ENCODE assay signal across 15 cellular contexts in genomic region chr1:211596418-211597181, GRCh38. TPM values are rescaled to one million over a fixed set of nuclear protein-coding genes. Genes with fewer than 3 reads are reported as not detected.
DNase-seq lines count a peak whose midpoint lies in the region; ATAC-seq and TF ChIP-seq lines count a peak whose summit lies in the region.
"Had no signal": no experiment of that assay in that cellular context is flagged by ENCODE, and none has a peak within 500 bp of the region (broad histone marks: within the 10 kb centered on the region; RNA-seq: fewer than 3 reads in every experiment).

No MANE protein-coding gene starts in this region.

- dilution Hi-C loops in IMR-90 (cut with HindIII; ENCODE audit: low sequenced_read_pairs, unreplicated experiment), result no loop called here

- H3K14ac ChIP-seq in IMR-90 (replicated peaks; ENCODE audit: low read depth, low read length), result no peak overlapping the region

- no peak overlapping the region for H3K56ac ChIP-seq in IMR-90 (ENCODE audit: extremely low read depth, insufficient read depth, low read length)

- no peak overlapping the region; the same call in 1 of the 2 replicates for H3K23ac ChIP-seq in IMR-90 (ENCODE audit: low read depth, low read length)

- H3K79me1 ChIP-seq in IMR-90 (ENCODE audit: low read depth in 1 of 2, low read length in 2 of 2), result no peaks in the 10 kb centered on the region

- H3K4me1 ChIP-seq in IMR-90 (ENCODE audit: control insufficient read depth, insufficient read depth, low read length) (peaks cover 13% of the 10 kb centered on the region), left lung (peaks cover 0 to 26% of the 10 kb centered on the region in 2 donors), lower lobe of right lung (peaks cover 8% of the 10 kb centered on the region)
- H3K4me1 ChIP-seq: HAP-1 had no signal

- POLR2A ChIA-PET in IMR-90 (lab: Charles Lee; ENCODE audit: unreplicated experiment), result no interaction called here

- no peak overlapping the region for H3K27ac Mint-ChIP-seq in osteocyte (ENCODE audit: unreplicated experiment)
- H3K27ac Mint-ChIP-seq: CD8-positive, alpha-beta T cell had no signal

- no peak overlapping the region for H4K8ac ChIP-seq in IMR-90 (ENCODE audit: low read depth in 2 of 2, low read length in 2 of 2)

- H2AFZ ChIP-seq in IMR-90 (replicated peaks; ENCODE audit: low read length, poor library complexity), result no peak overlapping the region

- H3K4me3 ChIP-seq in IMR-90 (ENCODE audit: insufficient read depth, low read depth, low read length), result no peak overlapping the region
- H3K4me3 ChIP-seq in left lung, result no peak overlapping the region
- H3K4me3 ChIP-seq in lower lobe of right lung, result no peak overlapping the region
- H3K4me3 ChIP-seq: BLaER1, HAP-1 had no signal

- peaks cover 3% of the 10 kb centered on the region; the same call in 1 of the 2 replicates for H3K27me3 ChIP-seq in IMR-90 (ENCODE audit: control insufficient read depth, insufficient read depth, low read length)
- no peaks in the 10 kb centered on the region for H3K27me3 ChIP-seq in left lung
- no peaks in the 10 kb centered on the region for H3K27me3 ChIP-seq in lower lobe of right lung (ENCODE audit: low read depth)
- H3K27me3 ChIP-seq: BLaER1 had no signal

- ATAC-seq in IMR-90 (ENCODE audit: low read depth) (no peak), left lung (peak; percentile 76), lower lobe of right lung (peak; percentile 26 to 62), HG02798 (IDR thresholded peaks at IDR 0.05; ENCODE audit: poor library complexity, unreplicated experiment) (no peak), HG03439 (IDR thresholded peaks at IDR 0.05; ENCODE audit: unreplicated experiment) (no peak), HG03025 (IDR thresholded peaks at IDR 0.05; ENCODE audit: low FRiP score, unreplicated experiment) (no peak)

- no peak overlapping the region for H3K4me3 Mint-ChIP-seq in osteocyte (ENCODE audit: unreplicated experiment)
- H3K4me3 Mint-ChIP-seq: CD8-positive, alpha-beta T cell; IgD-negative memory B cell had no signal

- H4K20me1 ChIP-seq in IMR-90 (ENCODE audit: insufficient read depth, low read length), result no peaks in the 10 kb centered on the region
- H4K20me1 ChIP-seq: BLaER1 had no signal

- H4K91ac ChIP-seq in IMR-90 (ENCODE audit: insufficient read depth, low read depth, low read length), result peak overlapping the region; percentile 25

- no peaks in the 10 kb centered on the region for H3K36me3 Mint-ChIP-seq in osteocyte (ENCODE audit: unreplicated experiment)
- H3K36me3 Mint-ChIP-seq: CD8-positive, alpha-beta T cell had no signal

- H3K4me1 Mint-ChIP-seq in osteocyte (ENCODE audit: unreplicated experiment), result peaks cover 12% of the 10 kb centered on the region

- H2BK120ac ChIP-seq in IMR-90 (ENCODE audit: low read depth, low read length), result peak overlapping the region; percentile 45

- BruUV-seq in IMR-90 (replicated peaks; lab: Mats Ljungman, UMichigan), result no TSS peak

- H3K9ac ChIP-seq in IMR-90 (ENCODE audit: low read depth, low read length), result no peak overlapping the region
- H3K9ac ChIP-seq: BLaER1 had no signal

- TF ChIP-seq CTCF in IMR-90 (conservative IDR thresholded peaks at IDR 0.05; ENCODE audit: low read depth, low read length) (no peak), left lung (IDR thresholded peaks at IDR 0.05) (no peak), lower lobe of right lung (IDR thresholded peaks at IDR 0.05) (no peak), osteocyte (IDR thresholded peaks at IDR 0.05) (no peak)

- no peaks in the 10 kb centered on the region for H3K36me3 ChIP-seq in IMR-90 (ENCODE audit: control insufficient read depth, insufficient read depth, low read length)
- no peaks in the 10 kb centered on the region for H3K36me3 ChIP-seq in left lung
- no peaks in the 10 kb centered on the region for H3K36me3 ChIP-seq in lower lobe of right lung
- H3K36me3 ChIP-seq: BLaER1, HAP-1 had no signal

- peaks cover 7% of the 10 kb centered on the region for H3K9me1 ChIP-seq in IMR-90 (ENCODE audit: insufficient read depth, low read length)

- no peak overlapping the region for H2AK9ac ChIP-seq in IMR-90 (replicated peaks; ENCODE audit: low read depth, low read length, poor library complexity)

- peak overlapping the region; percentile 48; the same call in 1 of the 2 replicates for H3K18ac ChIP-seq in IMR-90 (ENCODE audit: low read depth, low read length)

- TF ChIP-seq RAD21 in IMR-90 (IDR thresholded peaks at IDR 0.05; ENCODE audit: low read length), result no peak

- CTCF ChIA-PET in IMR-90 (lab: Yijun Ruan, JAX), result interaction anchor here (0.6 kb wide), 1 partner anchor 28 kb away, joined by 3 read pairs; no protein-coding TSS in a partner anchor

- H3K4ac ChIP-seq in IMR-90 (ENCODE audit: low read depth, low read length), result 0 out of 2 replicates have a peak overlapping the region, but pooled peaks have one; percentile 46

- no peaks in the 10 kb centered on the region for H3K27me3 Mint-ChIP-seq in osteocyte (ENCODE audit: unreplicated experiment)

- intact Hi-C loops in IMR-90 (cut with micrococcal nuclease), result no loop called here
- intact Hi-C loops in left lung (cut with DNase I), result no loop called here
- intact Hi-C loops in lower lobe of right lung (cut with DNase I), result no loop called here

- 100% methylated on average over 2 of the region's 6 CpGs; no CpG with 5 or more reads in 1 of the 2 experiments for WGBS in IMR-90 (ENCODE audit: extremely low coverage in 2 of 2, insufficient read length in 1 of 2), 2 experiments

- peak overlapping the region; percentile 30; the same call in 1 of the 2 replicates for H2AK5ac ChIP-seq in IMR-90 (ENCODE audit: low read depth, low read length)

- H3K9me3 ChIP-seq in IMR-90 (ENCODE audit: control insufficient read depth, insufficient read depth, low read length) (no peaks in the 10 kb centered on the region), left lung (no peaks in the 10 kb centered on the region), lower lobe of right lung (no peaks in the 10 kb centered on the region)
- H3K9me3 ChIP-seq: BLaER1, HAP-1 had no signal

- no peak overlapping the region for H3K27ac ChIP-seq in IMR-90 (ENCODE audit: insufficient read depth, low read length)
- H3K27ac ChIP-seq in left lung, result no peak overlapping the region
- H3K27ac ChIP-seq in lower lobe of right lung, result no peak overlapping the region
- H3K27ac ChIP-seq: BLaER1 had no signal

- H2BK5ac ChIP-seq in IMR-90 (ENCODE audit: low read depth, low read length, poor library complexity, severe bottlenecking), result no peak overlapping the region

- TF ChIP-seq POLR2A in IMR-90 (IDR thresholded peaks at IDR 0.05; ENCODE audit: low read depth, low read length), result no peak

- 0 out of 3 replicates have a peak overlapping the region, but pooled peaks have one; percentile 8 for H2BK15ac ChIP-seq in IMR-90 (ENCODE audit: low read depth, low read length)

- H3K9me3 Mint-ChIP-seq in osteocyte (ENCODE audit: unreplicated experiment), result no peaks in the 10 kb centered on the region
- H3K9me3 Mint-ChIP-seq: CD8-positive, alpha-beta T cell; IgD-negative memory B cell had no signal

- DNase-seq in IMR-90 (no peak), left lung (no peak), lower lobe of right lung (no peak), osteocyte (ENCODE audit: extremely low spot score, unreplicated experiment) (peak; percentile 21), mucosa of gallbladder (ENCODE audit: low spot score) (no peak)
- DNase-seq: 8988T; Calu3; CD8-positive, alpha-beta T cell; DMS79 treated with DMSO at 0.1 percent for 48 hours had no signal

- no peak overlapping the region; the same call in 1 of the 2 replicates for H3K4me2 ChIP-seq in IMR-90 (ENCODE audit: low read depth, low read length)
- H3K4me2 ChIP-seq: BLaER1 had no signal

- H2BK20ac ChIP-seq in IMR-90 (ENCODE audit: low read depth, low read length), result peak overlapping the region; percentile 14

- H4K5ac ChIP-seq in IMR-90 (ENCODE audit: low read depth, low read length), result peak overlapping the region; percentile 52; the same call in 1 of the 2 replicates

- in situ Hi-C loops in IMR-90 (cut with MboI; ENCODE audit: low sequenced_read_pairs), result no loop called here

TF ChIP-seq in IMR-90, 13 proteins besides CTCF, POLR2A, EP300 and RAD21 (continues in another document):
- no peak for TF ChIP-seq MAZ (IDR thresholded peaks at IDR 0.05; ENCODE audit: borderline replicate concordance, low read depth, low read length)
- no peak for TF ChIP-seq RFX5 (IDR thresholded peaks at IDR 0.05; ENCODE audit: low read depth, low read length)
- no peak for TF ChIP-seq CEBPB (IDR thresholded peaks at IDR 0.05; ENCODE audit: low read depth, low read length)
- TF ChIP-seq SMC3 (IDR thresholded peaks at IDR 0.05; ENCODE audit: low read depth, low read length), result no peak
- TF ChIP-seq NFE2L2 (IDR thresholded peaks at IDR 0.05; ENCODE audit: low read depth, low read length), result no peak
- no peak for TF ChIP-seq MAFK (IDR thresholded peaks at IDR 0.05; ENCODE audit: low read depth, low read length)
- TF ChIP-seq BHLHE40 (IDR thresholded peaks at IDR 0.05; ENCODE audit: low read depth, low read length), result no peak
- no peak for TF ChIP-seq USF2 (IDR thresholded peaks at IDR 0.05; ENCODE audit: low read depth, low read length)
- no peak for TF ChIP-seq MXI1 (IDR thresholded peaks at IDR 0.05; ENCODE audit: borderline replicate concordance, low read depth, low read length)
- no peak for TF ChIP-seq RCOR1 (IDR thresholded peaks at IDR 0.05; ENCODE audit: insufficient replicate concordance, low read length)
- no peak for TF ChIP-seq ELK1 (IDR thresholded peaks at IDR 0.05; ENCODE audit: borderline replicate concordance, low read depth, low read length)

RNA-seq across cellular contexts. Expression of gene SLC30A1, which starts 17.6 kb away (rescaled TPM):
- 8.4 and 17.8 TPM in 2 replicates for total RNA-seq in IMR-90 (2012; rRNA removed)
- 4.2 and 5.4 TPM in 2 replicates for polyA plus RNA-seq in IMR-90 (2012; rRNA removed)
- polyA plus RNA-seq in IMR-90 (2012; cell fraction: cytosol; rRNA removed), result 3.2 and 4.6 TPM in 2 replicates
- 3.9 and 4.3 TPM in 2 replicates for polyA plus RNA-seq in IMR-90 (2012; cell fraction: nucleus; rRNA removed; ENCODE audit: low replicate concordance)
- 10 to 100 TPM; 22.2 to 37.7 TPM for total RNA-seq in left lung
- 14.8 TPM for total RNA-seq in lower lobe of right lung
- 12.1 and 14.2 TPM in 2 replicates for total RNA-seq in osteocyte
- 28.1 TPM for total RNA-seq in mucosa of gallbladder

Comparison
In these comparisons a context has a peak if more than half of its experiments do, and no peak if none do; other contexts are left out.
1. ATAC-seq: peak in left lung (single experiment) and lower lobe of right lung (2 of 2); none in IMR-90 (single experiment), HG02798 (single experiment), HG03439 (single experiment) and HG03025 (single experiment).